8 cellular contexts compared by ENCODE assay signal in genomic region chr11:61871158-61871597, GRCh38. TPM values are rescaled to one million over a fixed set of nuclear protein-coding genes. Genes with fewer than 3 reads are reported as not detected.
DNase-seq lines count a peak whose midpoint lies in the region; ATAC-seq, FAIRE-seq and TF ChIP-seq lines count a peak whose summit lies in the region.

No MANE protein-coding gene starts in this region.

- H3K79me2 ChIP-seq in KMS-11 (ENCODE audit: insufficient read depth, low read depth) (no peaks in the 10 kb centered on the region), neural progenitor cell (ENCODE audit: low read depth) (no peaks in the 10 kb centered on the region)

- H3K9me3 Mint-ChIP-seq in CD4-positive, CD25-positive, alpha-beta regulatory T cell = peaks cover 0 to 1% (median 0%) of the 10 kb centered on the region in 7 donors
- no peaks in the 10 kb centered on the region for H3K9me3 Mint-ChIP-seq in activated T-helper 1 cell treated with anti-CD3 and anti-CD28 coated beads, Interleukin-12 subunit alpha, Interleukin-12 subunit beta, Interleukin-2, Interleukin-4 antibody, amounts not matched to agents 30 ng/mL and 10 ng/mL and 1 ng/mL, durations not matched to agents 14 hours and 24 hours and 36 hours
- H3K9me3 Mint-ChIP-seq in neural progenitor cell = no peaks in the 10 kb centered on the region

- no peak overlapping the region for H3K4me3 ChIP-seq in CD4-positive, CD25-positive, alpha-beta regulatory T cell (ENCODE audit: low read depth, low read length)
- no peak overlapping the region for H3K4me3 ChIP-seq in KMS-11 (IDR thresholded peaks at IDR 0.05; ENCODE audit: insufficient read depth, low read depth, low read length)
- peak overlapping the region; percentile 30 for H3K4me3 ChIP-seq in fibroblast of villous mesenchyme (ENCODE audit: low read depth, low read length)
- H3K4me3 ChIP-seq in neural progenitor cell = no peak overlapping the region
- H3K4me3 ChIP-seq in stomach = no peak overlapping the region

- H3K9me3 ChIP-seq in CD4-positive, CD25-positive, alpha-beta regulatory T cell (ENCODE audit: control insufficient read depth in 2 of 2, low read length in 2 of 2) = no peaks in the 10 kb centered on the region
- H3K9me3 ChIP-seq in neural progenitor cell (ENCODE audit: low read depth) = no peaks in the 10 kb centered on the region
- H3K9me3 ChIP-seq in stomach = no peaks in the 10 kb centered on the region

- H3K27me3 ChIP-seq in CD4-positive, CD25-positive, alpha-beta regulatory T cell (ENCODE audit: control insufficient read depth, insufficient read depth, low read length) = no peaks in the 10 kb centered on the region
- H3K27me3 ChIP-seq in KMS-11 (ENCODE audit: insufficient read depth, low read depth) (no peaks in the 10 kb centered on the region), neural progenitor cell (peaks cover 14% of the 10 kb centered on the region), stomach (peaks cover 0 to 12% (median 0%) of the 10 kb centered on the region in 3 donors)

- peaks cover 18% of the 10 kb centered on the region for H3F3A ChIP-seq in neural progenitor cell (ENCODE audit: low read depth)

- DNase-seq in CD4-positive, CD25-positive, alpha-beta regulatory T cell = peak; percentile 14 to 59 (median 24)
- DNase-seq in RCC 7860 (ENCODE audit: low spot score) (peak; percentile 44), fibroblast of villous mesenchyme (ENCODE audit: low read depth) (peak; percentile 75), neural progenitor cell (ENCODE audit: low spot score) (peak; percentile 93), stomach (peak; percentile 72)
- DNase-seq in activated T-helper 1 cell treated with anti-CD3 and anti-CD28 coated beads, Interleukin-12 subunit alpha, Interleukin-12 subunit beta, Interleukin-2, Interleukin-4 antibody, amounts not matched to agents 30 ng/mL and 10 ng/mL and 1 ng/mL, durations not matched to agents 14 hours and 24 hours and 36 hours (ENCODE audit: low spot score) = peak; percentile 60

- H3K4me2 ChIP-seq in KMS-11 (peak overlapping the region; percentile 60; the same call in 1 of the 2 replicates), neural progenitor cell (peak overlapping the region; percentile 34)

- H2AFZ ChIP-seq in KMS-11 (ENCODE audit: low read depth) (peak overlapping the region; percentile 89; the same call in 1 of the 2 replicates), neural progenitor cell (replicated peaks) (no peak overlapping the region)

- no peak for TF ChIP-seq POLR2A in stomach (IDR thresholded peaks at IDR 0.05)

- peaks cover 5% of the 10 kb centered on the region for H3K4me1 ChIP-seq in CD4-positive, CD25-positive, alpha-beta regulatory T cell (ENCODE audit: control insufficient read depth, insufficient read depth, low read length, poor library complexity, severe bottlenecking)
- no peaks in the 10 kb centered on the region for H3K4me1 ChIP-seq in KMS-11 (ENCODE audit: low read depth, poor library complexity, severe bottlenecking)
- peaks cover 7% of the 10 kb centered on the region for H3K4me1 ChIP-seq in neural progenitor cell
- H3K4me1 ChIP-seq in stomach = peaks cover 0 to 20% (median 11%) of the 10 kb centered on the region in 4 donors

- H3K27me3 Mint-ChIP-seq in CD4-positive, CD25-positive, alpha-beta regulatory T cell = peaks cover 9% of the 10 kb centered on the region
- no peaks in the 10 kb centered on the region for H3K27me3 Mint-ChIP-seq in activated T-helper 1 cell treated with anti-CD3 and anti-CD28 coated beads, Interleukin-12 subunit alpha, Interleukin-12 subunit beta, Interleukin-2, Interleukin-4 antibody, amounts not matched to agents 30 ng/mL and 10 ng/mL and 1 ng/mL, durations not matched to agents 14 hours and 24 hours and 36 hours (ENCODE audit: insufficient read depth)
- peaks cover 5% of the 10 kb centered on the region for H3K27me3 Mint-ChIP-seq in neural progenitor cell (ENCODE audit: insufficient read depth, low read depth)

- H3K36me3 ChIP-seq in CD4-positive, CD25-positive, alpha-beta regulatory T cell (ENCODE audit: control insufficient read depth, insufficient read depth, low read length) = no peaks in the 10 kb centered on the region
- no peaks in the 10 kb centered on the region for H3K36me3 ChIP-seq in KMS-11 (ENCODE audit: insufficient read depth)
- H3K36me3 ChIP-seq in neural progenitor cell = no peaks in the 10 kb centered on the region
- H3K36me3 ChIP-seq in stomach = peaks cover 0 to 21% (median 8%) of the 10 kb centered on the region in 4 donors

- peak overlapping the region in 1 of 3 donors; percentile 23 for H3K27ac Mint-ChIP-seq in CD4-positive, CD25-positive, alpha-beta regulatory T cell
- H3K27ac Mint-ChIP-seq in activated T-helper 1 cell treated with anti-CD3 and anti-CD28 coated beads, Interleukin-12 subunit alpha, Interleukin-12 subunit beta, Interleukin-2, Interleukin-4 antibody, amounts not matched to agents 30 ng/mL and 10 ng/mL and 1 ng/mL, durations not matched to agents 14 hours and 24 hours and 36 hours = no peak overlapping the region
- H3K27ac Mint-ChIP-seq in neural progenitor cell = peak overlapping the region; percentile 90

- TF ChIP-seq EP300 in stomach (IDR thresholded peaks at IDR 0.05) = no peak

- H3K9ac ChIP-seq in KMS-11 (no peak overlapping the region), neural progenitor cell (no peak overlapping the region)

- no peaks in the 10 kb centered on the region for H3K36me3 Mint-ChIP-seq in CD4-positive, CD25-positive, alpha-beta regulatory T cell
- H3K36me3 Mint-ChIP-seq in activated T-helper 1 cell treated with anti-CD3 and anti-CD28 coated beads, Interleukin-12 subunit alpha, Interleukin-12 subunit beta, Interleukin-2, Interleukin-4 antibody, amounts not matched to agents 30 ng/mL and 10 ng/mL and 1 ng/mL, durations not matched to agents 14 hours and 24 hours and 36 hours (ENCODE audit: low read depth) = no peaks in the 10 kb centered on the region
- H3K36me3 Mint-ChIP-seq in neural progenitor cell = no peaks in the 10 kb centered on the region

- H3K4me3 Mint-ChIP-seq in CD4-positive, CD25-positive, alpha-beta regulatory T cell = peak overlapping the region in 1 of 4 donors; percentile 33
- H3K4me3 Mint-ChIP-seq in activated T-helper 1 cell treated with anti-CD3 and anti-CD28 coated beads, Interleukin-12 subunit alpha, Interleukin-12 subunit beta, Interleukin-2, Interleukin-4 antibody, amounts not matched to agents 30 ng/mL and 10 ng/mL and 1 ng/mL, durations not matched to agents 14 hours and 24 hours and 36 hours = peak overlapping the region; percentile 49
- peak overlapping the region; percentile 58 for H3K4me3 Mint-ChIP-seq in neural progenitor cell

- ATAC-seq in CD4-positive, CD25-positive, alpha-beta regulatory T cell (ENCODE audit: low read depth in 2 of 2) = peak; percentile 75
- peak; percentile 73 for ATAC-seq in GM21360 (IDR thresholded peaks at IDR 0.05; ENCODE audit: unreplicated experiment)

- FAIRE-seq in RCC 7860 (lab: Jason Lieb, UNC) = no peak

- 2 to 5% (median 2%) methylated on average over 14 to 24 of the region's 24 CpGs for WGBS in stomach, 5 donors

- H4K20me1 ChIP-seq in KMS-11 (ENCODE audit: insufficient read depth) = no peaks in the 10 kb centered on the region
- peaks cover 15% of the 10 kb centered on the region for H4K20me1 ChIP-seq in neural progenitor cell (ENCODE audit: low read depth)

- TF ChIP-seq CTCF in KMS-11 (conservative IDR thresholded peaks at IDR 0.05; ENCODE audit: low read depth, low read length) (peak; percentile 91), fibroblast of villous mesenchyme (IDR thresholded peaks at IDR 0.05; ENCODE audit: insufficient read depth, low read depth, low read length) (peak; percentile 88), neural progenitor cell (IDR thresholded peaks at IDR 0.05) (peak; percentile 92), stomach (IDR thresholded peaks at IDR 0.05) (peak in 5 of 7 experiments; percentile 73 to 82 (median 79))

- intact Hi-C loops in activated T-helper 1 cell treated with anti-CD3 and anti-CD28 coated beads, Interleukin-12 subunit alpha, Interleukin-12 subunit beta, Interleukin-2, Interleukin-4 antibody, amounts not matched to agents 30 ng/mL and 10 ng/mL and 1 ng/mL, durations not matched to agents 14 hours and 24 hours and 36 hours (cut with micrococcal nuclease) = loop anchor here (1.0 to 2.0 kb wide), 7 partner anchors 28 to 440 kb away; partner anchors contain the start of gene SCGB2A1
- intact Hi-C loops in stomach (cut with DNase I; ENCODE audit: low total_unique reads) = no loop called here

- no peak overlapping the region for H3K27ac ChIP-seq in CD4-positive, CD25-positive, alpha-beta regulatory T cell (ENCODE audit: insufficient read depth, low read length, poor library complexity, severe bottlenecking)
- no peak overlapping the region for H3K27ac ChIP-seq in KMS-11
- no peak overlapping the region for H3K27ac ChIP-seq in neural progenitor cell
- peak overlapping the region in 2 of 5 donors; percentile 7 to 46 for H3K27ac ChIP-seq in stomach

- H3K4me1 Mint-ChIP-seq in CD4-positive, CD25-positive, alpha-beta regulatory T cell = peaks cover 0 to 7% (median 2%) of the 10 kb centered on the region in 4 donors
- H3K4me1 Mint-ChIP-seq in activated T-helper 1 cell treated with anti-CD3 and anti-CD28 coated beads, Interleukin-12 subunit alpha, Interleukin-12 subunit beta, Interleukin-2, Interleukin-4 antibody, amounts not matched to agents 30 ng/mL and 10 ng/mL and 1 ng/mL, durations not matched to agents 14 hours and 24 hours and 36 hours (ENCODE audit: low read depth) = peaks cover 6% of the 10 kb centered on the region
- H3K4me1 Mint-ChIP-seq in neural progenitor cell = peaks cover 18% of the 10 kb centered on the region

RNA-seq across cellular contexts. Expression of gene FADS3, which starts 20.2 kb away (rescaled TPM):
- 15.8 TPM for total RNA-seq in CD4-positive, CD25-positive, alpha-beta regulatory T cell
- 1 to 10 TPM in 3 of 4 donors, under 1 TPM in 1; 0.87 to 2.1 (median 1.3) TPM for polyA plus RNA-seq in CD4-positive, CD25-positive, alpha-beta regulatory T cell
- total RNA-seq in activated T-helper 1 cell treated with anti-CD3 and anti-CD28 coated beads, Interleukin-12 subunit alpha, Interleukin-12 subunit beta, Interleukin-2, Interleukin-4 antibody, amounts not matched to agents 30 ng/mL and 10 ng/mL and 1 ng/mL, durations not matched to agents 14 hours and 24 hours and 36 hours = 9.0 and 14.2 TPM in 2 replicates
- total RNA-seq in fibroblast of villous mesenchyme (94.7 and 126 TPM in 2 replicates), neural progenitor cell (ENCODE audit: low replicate concordance) (10.1 and 28.7 TPM in 2 replicates), stomach (100 to 1,000 TPM in 1 of 5 donors, 10 to 100 TPM in 3, 1 to 10 TPM in 1; 2.6 to 140 (median 22.8) TPM)
- 10 to 100 TPM in 1 of 3 donors, 1 to 10 TPM in 2; 7.5 to 23.3 (median 7.9) TPM for polyA plus RNA-seq in stomach

RNA-seq across cellular contexts. Expression of gene FADS2, which starts 43.1 kb away (rescaled TPM):
- 19.7 TPM for total RNA-seq in CD4-positive, CD25-positive, alpha-beta regulatory T cell
- polyA plus RNA-seq in CD4-positive, CD25-positive, alpha-beta regulatory T cell = 10 to 100 TPM in 1 of 4 donors, under 1 TPM in 2, not detected in 1; 0.23 to 13.6 (median 0.65) TPM
- 250 and 256 TPM in 2 replicates for total RNA-seq in activated T-helper 1 cell treated with anti-CD3 and anti-CD28 coated beads, Interleukin-12 subunit alpha, Interleukin-12 subunit beta, Interleukin-2, Interleukin-4 antibody, amounts not matched to agents 30 ng/mL and 10 ng/mL and 1 ng/mL, durations not matched to agents 14 hours and 24 hours and 36 hours
- total RNA-seq in fibroblast of villous mesenchyme (713 and 741 TPM in 2 replicates), neural progenitor cell (ENCODE audit: low replicate concordance) (233 and 407 TPM in 2 replicates), stomach (10 to 100 TPM in 3 of 5 donors, 1 to 10 TPM in 1, not detected in 1; 9.6 to 15.2 (median 14.0) TPM)
- polyA plus RNA-seq in stomach = 10 to 100 TPM in 1 of 3 donors, 1 to 10 TPM in 2; 3.5 to 17.1 (median 6.4) TPM

RNA-seq across cellular contexts. Expression of gene RAB3IL1, which starts 46.2 kb away (rescaled TPM):
- total RNA-seq in CD4-positive, CD25-positive, alpha-beta regulatory T cell = not detected
- not detected for polyA plus RNA-seq in CD4-positive, CD25-positive, alpha-beta regulatory T cell
- 0.23 and 0.24 TPM in 2 replicates for total RNA-seq in activated T-helper 1 cell treated with anti-CD3 and anti-CD28 coated beads, Interleukin-12 subunit alpha, Interleukin-12 subunit beta, Interleukin-2, Interleukin-4 antibody, amounts not matched to agents 30 ng/mL and 10 ng/mL and 1 ng/mL, durations not matched to agents 14 hours and 24 hours and 36 hours
- total RNA-seq in fibroblast of villous mesenchyme (6.9 and 10.6 TPM in 2 replicates), neural progenitor cell (ENCODE audit: low replicate concordance) (1.4 TPM in 2 replicates), stomach (10 to 100 TPM in 2 of 5 donors, 1 to 10 TPM in 1, under 1 TPM in 1, not detected in 1; 0.58 to 12.8 (median 7.1) TPM)
- 10 to 100 TPM in 2 of 3 donors, 1 to 10 TPM in 1; 5.3 to 13.3 (median 11.6) TPM for polyA plus RNA-seq in stomach

RNA-seq across cellular contexts. Expression of gene FADS1, which starts 54.4 kb away (rescaled TPM):
- 9.1 TPM for total RNA-seq in CD4-positive, CD25-positive, alpha-beta regulatory T cell
- polyA plus RNA-seq in CD4-positive, CD25-positive, alpha-beta regulatory T cell = 1 to 10 TPM in 1 of 4 donors, under 1 TPM in 1, not detected in 2; 0.35 to 3.1 TPM
- total RNA-seq in activated T-helper 1 cell treated with anti-CD3 and anti-CD28 coated beads, Interleukin-12 subunit alpha, Interleukin-12 subunit beta, Interleukin-2, Interleukin-4 antibody, amounts not matched to agents 30 ng/mL and 10 ng/mL and 1 ng/mL, durations not matched to agents 14 hours and 24 hours and 36 hours = 92.3 and 97.7 TPM in 2 replicates
- total RNA-seq in fibroblast of villous mesenchyme (190 and 244 TPM in 2 replicates), neural progenitor cell (ENCODE audit: low replicate concordance) (163 and 184 TPM in 2 replicates), stomach (10 to 100 TPM in 4 of 5 donors, not detected in 1; 11.7 to 56.5 (median 17.3) TPM)
- 1 to 10 TPM; 1.8 to 6.4 (median 4.1) TPM for polyA plus RNA-seq in stomach

Comparison
In these comparisons a context has a peak if more than half of its experiments do, and no peak if none do; other contexts are left out.
1. DNase-seq: peak in every context shown above with its lines; median percentile 93 in neural progenitor cell; 75 in fibroblast of villous mesenchyme; 72 in stomach; 60 in activated T-helper 1 cell treated with anti-CD3 and anti-CD28 coated beads, Interleukin-12 subunit alpha, Interleukin-12 subunit beta, Interleukin-2, Interleukin-4 antibody, amounts not matched to agents 30 ng/mL and 10 ng/mL and 1 ng/mL, durations not matched to agents 14 hours and 24 hours and 36 hours; 44 in RCC 7860; 24 in CD4-positive, CD25-positive, alpha-beta regulatory T cell.
2. RNA of gene FADS2, which starts 43.1 kb away (total RNA-seq): 713 to 741 TPM in fibroblast of villous mesenchyme, 250 to 256 TPM in activated T-helper 1 cell treated with anti-CD3 and anti-CD28 coated beads, Interleukin-12 subunit alpha, Interleukin-12 subunit beta, Interleukin-2, Interleukin-4 antibody, amounts not matched to agents 30 ng/mL and 10 ng/mL and 1 ng/mL, durations not matched to agents 14 hours and 24 hours and 36 hours and 233 to 407 TPM in neural progenitor cell; 19.7 TPM in CD4-positive, CD25-positive, alpha-beta regulatory T cell (single experiment) and 9.6 to 15.2 TPM in stomach; every median in the first group is over 10 times any median in the second.
3. Peak in every context shown above with its lines, with median percentiles within 50 percentile points of each other: CTCF ChIP-seq.